9 cellular contexts compared by ENCODE assay signal in the genomic region with DNA sequence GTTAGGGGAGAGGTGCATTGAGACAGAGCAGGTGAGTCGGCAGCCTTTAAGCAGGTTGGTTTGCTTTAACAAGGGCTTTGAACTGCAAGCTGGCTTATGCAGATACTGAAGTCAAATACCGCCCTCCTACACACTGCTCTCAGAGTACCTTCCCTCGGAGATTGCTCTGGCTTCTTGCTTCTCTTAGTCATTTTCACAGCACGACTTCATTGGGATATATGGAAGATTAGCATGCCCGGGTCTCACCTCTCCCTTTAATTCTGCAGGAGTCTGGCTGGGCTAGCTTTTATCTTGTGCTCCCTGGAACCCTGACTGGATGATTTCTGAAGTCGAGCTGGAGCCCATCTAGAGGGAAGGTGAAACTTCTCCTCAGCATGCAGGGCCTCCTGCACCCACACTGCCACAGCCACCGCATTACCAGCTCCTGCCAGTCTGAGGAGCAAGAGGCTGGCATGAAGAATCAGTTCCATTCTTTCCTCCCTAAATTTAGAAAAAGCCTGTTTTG.
DNase-seq lines count a peak whose midpoint lies in the region; ATAC-seq and TF ChIP-seq lines count a peak whose summit lies in the region.
"Had no signal": no experiment of that assay in that cellular context is flagged by ENCODE, and none has a peak within 500 bp of the region (broad histone marks: within the 10 kb centered on the region; RNA-seq: fewer than 3 reads in every experiment).

No MANE protein-coding gene starts in this region.

- peaks cover 10% of the 10 kb centered on the region for H3K27me3 Mint-ChIP-seq in Calu3 (ENCODE audit: unreplicated experiment)

- H3K36me3 ChIP-seq in kidney epithelial cell (ENCODE audit: control insufficient read depth, insufficient read depth, low read length) = no peaks in the 10 kb centered on the region

- BruUV-seq in Calu3 (replicated peaks; lab: Mats Ljungman, UMichigan) = no TSS peak

- CTCF ChIA-PET in Calu3 (lab: Charles Lee) = interaction anchor here (0.6 to 1.9 kb wide), 2 partner anchors 12 to 332 kb away, joined by 3 to 4 read pairs; no protein-coding TSS in a partner anchor
- CTCF ChIA-PET in HEK293T (lab: Yijun Ruan, JAX) = interaction anchor here (3.2 kb wide), 1 partner anchor 331 kb away, joined by 12 read pairs; no protein-coding TSS in a partner anchor

- H3K27me3 ChIP-seq in kidney epithelial cell (ENCODE audit: control insufficient read depth, insufficient read depth, low read length) = no peaks in the 10 kb centered on the region

- no peak for ATAC-seq in HG02870 (IDR thresholded peaks at IDR 0.05; ENCODE audit: unreplicated experiment)
- no peak for ATAC-seq in HG03175 (IDR thresholded peaks at IDR 0.05; ENCODE audit: unreplicated experiment)
- no peak for ATAC-seq in HG02973 (IDR thresholded peaks at IDR 0.05; ENCODE audit: unreplicated experiment)

- H3K4me3 Mint-ChIP-seq in Calu3 (ENCODE audit: low read depth, unreplicated experiment) = no peak overlapping the region

- no peak overlapping the region for H3K27ac Mint-ChIP-seq in Calu3 (ENCODE audit: unreplicated experiment)

- H3K9me3 Mint-ChIP-seq in Calu3 (ENCODE audit: low read depth, unreplicated experiment) = no peaks in the 10 kb centered on the region

- H3K4me3 ChIP-seq in kidney epithelial cell (ENCODE audit: low read depth, low read length) = no peak overlapping the region

- POLR2A ChIA-PET in HEK293T (lab: Yijun Ruan, JAX) = no interaction called here

- intact Hi-C loops in Calu3 (cut with micrococcal nuclease; ENCODE audit: unreplicated experiment) = loop anchor here (1.0 kb wide), 1 partner anchor 330 kb away; no protein-coding TSS in a partner anchor

- DNase-seq in Calu3 = peak; percentile 30
- peak; percentile 25 for DNase-seq in HEK293T (ENCODE audit: extremely low spot score)
- DNase-seq in UCSD-AML1 (lab: John Stamatoyannopoulos, UW; ENCODE audit: unreplicated experiment) = peak; percentile 25
- no peak for DNase-seq in kidney epithelial cell (ENCODE audit: low read depth)
- no peak for DNase-seq in effector CD4-positive, alpha-beta T cell
- DNase-seq: amniotic stem cell had no signal

- no peaks in the 10 kb centered on the region for H3K36me3 Mint-ChIP-seq in Calu3 (ENCODE audit: insufficient read depth, unreplicated experiment)

- no peaks in the 10 kb centered on the region for H3K4me1 Mint-ChIP-seq in Calu3 (ENCODE audit: low read depth, unreplicated experiment)

- TF ChIP-seq CTCF in Calu3 (IDR thresholded peaks at IDR 0.05; ENCODE audit: unreplicated experiment) = peak; percentile 15
- peak; percentile 49 for TF ChIP-seq CTCF in kidney epithelial cell (IDR thresholded peaks at IDR 0.05; ENCODE audit: insufficient read depth, low read length, poor library complexity, severe bottlenecking)

TF ChIP-seq in HEK293T, 16 proteins besides CTCF, POLR2A, EP300 and RAD21:
- TF ChIP-seq BHLHE40 (IDR thresholded peaks at IDR 0.05; ENCODE audit: borderline replicate concordance) (no peak), ELF4 (IDR thresholded peaks at IDR 0.05) (no peak), HDGF (IDR thresholded peaks at IDR 0.05; ENCODE audit: borderline replicate concordance) (no peak), FOXA1 (IDR thresholded peaks at IDR 0.05) (no peak), NFRKB (IDR thresholded peaks at IDR 0.05) (no peak)

Comparison
In these comparisons a context has a peak if more than half of its experiments do, and no peak if none do; other contexts are left out.
1. DNase-seq: peak in Calu3 (single experiment), HEK293T (single experiment) and UCSD-AML1 (single experiment); none in kidney epithelial cell (single experiment) and effector CD4-positive, alpha-beta T cell (single experiment).